Comparison of ENCODE assay signal across 9 cellular contexts in genomic region chr6:35343835-35344550, GRCh38. TPM values are rescaled to one million over a fixed set of nuclear protein-coding genes. Genes with fewer than 3 reads are reported as not detected.
A peak's percentile ranks its signal among the peaks of the same experiment; 100 is the strongest.
DNase-seq lines count a peak whose midpoint lies in the region; ATAC-seq and TF ChIP-seq lines count a peak whose summit lies in the region.
"Had no signal": no experiment of that assay in that cellular context is flagged by ENCODE, and none has a peak within 500 bp of the region (broad histone marks: within the 10 kb centered on the region; RNA-seq: fewer than 3 reads in every experiment).

No MANE protein-coding gene starts in this region.

- TF ChIP-seq POLR2A in gastrocnemius medialis (IDR thresholded peaks at IDR 0.05): no peak

- no peaks in the 10 kb centered on the region for H3K27me3 ChIP-seq in gastrocnemius medialis

- H3K36me3 ChIP-seq in gastrocnemius medialis: peaks cover 0 to 16% of the 10 kb centered on the region in 2 donors

- in situ Hi-C loops in gastrocnemius medialis (cut with MboI; ENCODE audit: low sequenced_read_pairs in 4 of 4) (loop anchor here (5.0 to 10.0 kb wide), 2 partner anchors 108 to 111 kb away; partner anchors contain the start of gene FANCE (in 4 of the 4)), GM13976 (cut with MboI; ENCODE audit: low sequenced_read_pairs, unreplicated experiment) (loop anchor here (5.0 kb wide), 1 partner anchor 108 kb away; the partner anchor contains the start of gene FANCE)

- H3K27ac ChIP-seq in gastrocnemius medialis: peak overlapping the region; percentile 81 to 95 (median 94)

- intact Hi-C loops in gastrocnemius medialis (cut with DNase I; ENCODE audit: low total_unique reads): loop anchor here (5.0 kb wide), 1 partner anchor 388 kb away; no protein-coding TSS in a partner anchor

- peaks cover 41 to 45% of the 10 kb centered on the region in 2 donors for H3K4me1 ChIP-seq in gastrocnemius medialis

- H3K9me3 ChIP-seq in gastrocnemius medialis: no peaks in the 10 kb centered on the region

- no peak for TF ChIP-seq CTCF in fibroblast of mammary gland (conservative IDR thresholded peaks at IDR 0.05; ENCODE audit: control insufficient read depth, insufficient read depth, low read depth, low read length)
- TF ChIP-seq CTCF in gastrocnemius medialis (IDR thresholded peaks at IDR 0.05 in 4 of 5, conservative IDR thresholded peaks at IDR 0.05 in 1 of 5): no peak
- TF ChIP-seq CTCF in GM13976 (IDR thresholded peaks at IDR 0.05; ENCODE audit: borderline replicate concordance, control extremely low read depth, extremely low read depth, insufficient read depth, missing control alignments): no peak

- ATAC-seq in SK-N-SH treated with all-trans-retinoic acid at 6 μM for 48 hours: no peak
- ATAC-seq in gastrocnemius medialis: no peak
- ATAC-seq in HG02610 (IDR thresholded peaks at IDR 0.05; ENCODE audit: unreplicated experiment): no peak
- ATAC-seq in HG03457 (IDR thresholded peaks at IDR 0.05; ENCODE audit: unreplicated experiment): no peak

- DNase-seq in fibroblast of mammary gland (ENCODE audit: low read depth) (no peak), gastrocnemius medialis (no peak), GM13976 (ENCODE audit: low spot score) (no peak), NCI-H82 treated with DMSO at 0.1 percent for 48 hours (lab: John Stamatoyannopoulos, UW; ENCODE audit: unreplicated experiment) (no peak)
- DNase-seq: stimulated activated CD4-positive, alpha-beta T cell treated with anti-CD3 and anti-CD28 coated beads, Interleukin-4, amount 100 ng/mL, for 4 hours had no signal

- H3K4me3 ChIP-seq in GM08714 (ENCODE audit: low read length) (peak overlapping the region; percentile 81; the same call in 1 of the 2 replicates), fibroblast of mammary gland (ENCODE audit: control insufficient read depth, low read depth, low read length) (peak overlapping the region; percentile 86), gastrocnemius medialis (peak overlapping the region; percentile 64 to 93 (median 70))

TF ChIP-seq in SK-N-SH treated with all-trans-retinoic acid at 6 μM for 48 hours, 23 proteins besides CTCF, POLR2A, EP300 and RAD21:
- TF ChIP-seq TCF4 (CRISPR knock-in tag; IDR thresholded peaks at IDR 0.05; ENCODE audit: borderline replicate concordance) (peak; percentile 44; the same call in 1 of the 2 replicates), RARB (CRISPR knock-in tag; IDR thresholded peaks at IDR 0.05) (no peak)

RNA-seq across cellular contexts. Expression of gene PPARD, which starts 1.6 kb away (rescaled TPM):
- 10 to 100 TPM in 3 of 4 donors, 1 to 10 TPM in 1; 6.3 to 16.7 (median 12.0) TPM for total RNA-seq in gastrocnemius medialis

RNA-seq across cellular contexts. Expression of gene DEF6, which starts 46.4 kb away (rescaled TPM):
- 1 to 10 TPM in 1 of 4 donors, under 1 TPM in 3; 0.15 to 2.9 (median 0.68) TPM for total RNA-seq in gastrocnemius medialis
